Comparison of ENCODE assay signal across 24 cellular contexts in the genomic region with DNA sequence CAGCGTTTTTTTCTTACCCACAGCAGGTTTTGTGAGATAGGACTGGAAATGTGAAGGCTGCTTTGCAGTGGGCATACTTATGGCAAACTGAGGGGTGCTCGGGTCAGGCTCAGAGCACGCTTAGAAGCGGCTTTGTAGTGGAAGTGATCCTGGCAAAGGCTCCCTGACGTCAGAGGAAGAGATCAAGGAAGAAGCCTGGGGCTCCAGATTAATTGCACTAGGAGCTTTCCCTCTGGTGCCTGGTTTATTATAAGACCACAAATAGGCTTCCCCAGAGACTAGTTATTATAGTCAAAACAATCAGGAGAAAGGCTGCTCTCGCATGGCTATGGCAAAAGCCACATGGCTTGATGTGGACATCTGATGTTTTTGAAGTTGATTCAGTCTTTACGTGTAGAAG.
DNase-seq lines count a peak whose midpoint lies in the region; FAIRE-seq and TF ChIP-seq lines count a peak whose summit lies in the region.
"Had no signal": no experiment of that assay in that cellular context is flagged by ENCODE, and none has a peak within 500 bp of the region (broad histone marks: within the 10 kb centered on the region; RNA-seq: fewer than 3 reads in every experiment).

No MANE protein-coding gene starts in this region.

- no peaks in the 10 kb centered on the region for H3K27me3 ChIP-seq in dorsolateral prefrontal cortex
- H3K27me3 ChIP-seq: ascending aorta, cardiac muscle cell, pancreas had no signal

- TF ChIP-seq CTCF in D721Med (IDR thresholded peaks at IDR 0.05; ENCODE audit: insufficient read depth, missing control alignments) (no peak), dorsolateral prefrontal cortex (IDR thresholded peaks at IDR 0.05 in 54 of 56, conservative IDR thresholded peaks at IDR 0.05 in 2 of 56; ENCODE audit: low read depth in 1 of 56, partially characterized antibody in 56 of 56) (no peak)

- H3K4me3 ChIP-seq in dorsolateral prefrontal cortex = no peak overlapping the region
- H3K4me3 ChIP-seq: ascending aorta, cardiac muscle cell, pancreas had no signal

- intact Hi-C loops in dorsolateral prefrontal cortex (cut with DNase I) = no loop called here

- H3K27ac ChIP-seq in dorsolateral prefrontal cortex = peak overlapping the region in 1 of 59 donors; percentile 14
- H3K27ac ChIP-seq: ascending aorta, cardiac muscle cell, epithelial cell of prostate, pancreas had no signal

- peak; percentile 37 for DNase-seq in D721Med (ENCODE audit: insufficient read length, low spot score)
- peak; percentile 40 for DNase-seq in DMS79 treated with DMSO at 0.1 percent for 48 hours (lab: John Stamatoyannopoulos, UW)
- DNase-seq in NCI-H526 treated with DMSO at 0.1 percent for 48 hours (lab: John Stamatoyannopoulos, UW) = peak; percentile 58
- peak; percentile 10 for DNase-seq in astrocyte of the hippocampus (ENCODE audit: low read depth, low spot score)
- DNase-seq in dorsolateral prefrontal cortex = no peak
- no peak for DNase-seq in GM19239 (ENCODE audit: insufficient read length, low spot score)
- no peak for DNase-seq in middle frontal gyrus (ENCODE audit: extremely low spot score, low spot score)
- DNase-seq in HTR-8/SVneo (ENCODE audit: insufficient read length, low spot score) = no peak
- DNase-seq: activated CD4-positive, alpha-beta T cell treated with anti-CD3 and anti-CD28 coated beads, Interleukin-2, amount 50 U/mL, for 1 hour; activated CD4-positive, CD25-positive, alpha-beta regulatory T cell; activated T-cell treated with anti-CD3 and anti-CD28 coated beads, Interleukin-2, amount 50 U/mL, for 1 hour; CD8-positive, alpha-beta memory T cell; effector CD4-positive, alpha-beta T cell; left colon; NCI-H1048; NCI-H2107; NCI-H524 treated with DMSO at 0.1 percent for 48 hours; pancreas; stimulated activated naive CD4-positive, alpha-beta T cell had no signal

- peak; percentile 77 for FAIRE-seq in D721Med (lab: Jason Lieb, UNC)
- FAIRE-seq in GM19239 (lab: Jason Lieb, UNC) = no peak
- FAIRE-seq in HTR-8/SVneo (lab: Jason Lieb, UNC) = no peak
- FAIRE-seq: colon, H1, pancreas had no signal

Comparison
In these comparisons a context has a peak if more than half of its experiments do, and no peak if none do; other contexts are left out.
1. DNase-seq: peak in D721Med (single experiment), DMS79 treated with DMSO at 0.1 percent for 48 hours (single experiment), NCI-H526 treated with DMSO at 0.1 percent for 48 hours (single experiment) and astrocyte of the hippocampus (single experiment); none in dorsolateral prefrontal cortex (0 of 10), GM19239 (single experiment), middle frontal gyrus (single experiment) and HTR-8/SVneo (single experiment).